ENCODE assay signal across 9 cellular contexts in the genomic region with DNA sequence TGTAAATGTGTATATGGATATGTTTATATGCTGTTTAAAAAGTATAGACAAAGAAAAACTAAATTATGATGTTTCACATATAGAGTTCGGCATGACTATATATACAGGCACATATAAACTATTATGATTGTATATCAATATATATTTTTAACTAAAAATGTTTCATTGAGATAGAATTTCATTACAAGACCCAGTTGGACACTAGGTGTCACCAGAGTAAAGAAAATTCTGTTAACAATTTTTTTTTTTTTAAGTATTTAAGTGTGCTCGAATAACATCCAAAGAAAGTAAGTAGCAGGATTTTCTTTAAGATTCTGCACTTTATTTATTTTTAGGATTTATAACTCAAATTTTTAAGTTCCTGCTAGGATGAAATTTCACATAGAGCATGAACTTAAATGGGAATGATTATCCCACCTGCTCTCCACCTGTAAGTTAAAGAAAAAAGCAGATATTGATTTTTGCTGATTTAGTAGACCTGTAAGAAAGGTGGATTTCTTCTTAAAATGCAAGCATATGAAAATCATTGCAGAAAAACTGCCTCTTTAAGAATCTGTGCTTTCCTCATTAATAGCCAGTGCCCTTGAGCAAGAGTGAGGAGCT.
DNase-seq lines count a peak whose midpoint lies in the region; ATAC-seq and TF ChIP-seq lines count a peak whose summit lies in the region.
"Had no signal": no experiment of that assay in that cellular context is flagged by ENCODE, and none has a peak within 500 bp of the region (broad histone marks: within the 10 kb centered on the region; RNA-seq: fewer than 3 reads in every experiment).

No MANE protein-coding gene starts in this region.

- no peak overlapping the region for H3K27ac ChIP-seq in right lobe of liver

- CTCF ChIA-PET in Caco-2 (lab: Charles Lee): interaction anchor here (0.6 to 1.0 kb wide), 3 partner anchors 208 to 956 kb away, joined by 3 read pairs; no protein-coding TSS in a partner anchor
- CTCF ChIA-PET in activated CD4-positive, alpha-beta T cell treated with anti-CD3 and anti-CD28 coated beads, Interleukin-2, amount 10 ng/mL, durations not matched to agents 7 days and 5 days (lab: Charles Lee): no interaction called here

- no peak overlapping the region for H3K27ac Mint-ChIP-seq in Caco-2 (ENCODE audit: unreplicated experiment)
- no peak overlapping the region for H3K27ac Mint-ChIP-seq in activated CD4-positive, alpha-beta T cell treated with anti-CD3 and anti-CD28 coated beads, Interleukin-2, amount 10 ng/mL, durations not matched to agents 7 days and 5 days
- H3K27ac Mint-ChIP-seq: activated T-helper 2 cell treated with anti-CD3 and anti-CD28 coated beads, Interferon-gamma antibody, Interleukin-2, Interleukin-4, amounts not matched to agents 10 μg/mL and 5 μg/mL and 100 μg/mL, durations not matched to agents 14 hours and 24 hours and 36 hours had no signal

- H3K4me3 Mint-ChIP-seq in Caco-2 (ENCODE audit: unreplicated experiment): no peak overlapping the region
- H3K4me3 Mint-ChIP-seq in activated CD4-positive, alpha-beta T cell treated with anti-CD3 and anti-CD28 coated beads, Interleukin-2, amount 10 ng/mL, durations not matched to agents 7 days and 5 days: no peak overlapping the region

- WGBS in right lobe of liver (ENCODE audit: insufficient coverage, low coverage, low lambda C conversion rate, missing lambda C conversion rate): 3% methylated on average over 2 of the region's 2 CpGs

- BruUV-seq in Caco-2 (replicated peaks; lab: Mats Ljungman, UMichigan): no TSS peak

- H3K27me3 ChIP-seq in Caco-2 (replicated peaks; ENCODE audit: control insufficient read depth, insufficient read depth, low read length): no peaks in the 10 kb centered on the region
- no peaks in the 10 kb centered on the region for H3K27me3 ChIP-seq in right lobe of liver

- no peak for TF ChIP-seq POLR2A in right lobe of liver (IDR thresholded peaks at IDR 0.05)

- H3K9me3 ChIP-seq in Caco-2: no peaks in the 10 kb centered on the region
- H3K9me3 ChIP-seq in right lobe of liver: no peaks in the 10 kb centered on the region

- DNase-seq in Caco-2 (peak in 1 of 2 experiments; percentile 47), amniotic epithelial cell (ENCODE audit: low read depth) (peak; percentile 3), right lobe of liver (no peak), NCI-H446 treated with DMSO at 0.1 percent for 48 hours (lab: John Stamatoyannopoulos, UW) (no peak), NCI-H1436 (lab: John Stamatoyannopoulos, UW) (no peak)
- no peak for DNase-seq in activated CD4-positive, alpha-beta T cell treated with anti-CD3 and anti-CD28 coated beads, Interleukin-2, amount 10 ng/mL, durations not matched to agents 7 days and 5 days

- H3K9me3 Mint-ChIP-seq in Caco-2 (ENCODE audit: unreplicated experiment): no peaks in the 10 kb centered on the region
- H3K9me3 Mint-ChIP-seq in activated CD4-positive, alpha-beta T cell treated with anti-CD3 and anti-CD28 coated beads, Interleukin-2, amount 10 ng/mL, durations not matched to agents 7 days and 5 days: no peaks in the 10 kb centered on the region

- POLR2A ChIA-PET in Caco-2 (lab: Charles Lee): no interaction called here
- POLR2A ChIA-PET in activated CD4-positive, alpha-beta T cell treated with anti-CD3 and anti-CD28 coated beads, Interleukin-2, amount 10 ng/mL, durations not matched to agents 7 days and 5 days (lab: Charles Lee): no interaction called here

- peak in 1 of 4 donors; percentile 26 for ATAC-seq in right lobe of liver
- ATAC-seq in GM21576 (IDR thresholded peaks at IDR 0.05; ENCODE audit: unreplicated experiment): no peak

- TF ChIP-seq CTCF in Caco-2 (IDR thresholded peaks at IDR 0.05; ENCODE audit: insufficient read depth in 1 of 2, low read depth in 1 of 2, low read length in 1 of 2, severe bottlenecking in 1 of 2, unreplicated experiment in 1 of 2) (peak; percentile 54 to 65), LNCAP (IDR thresholded peaks at IDR 0.05) (peak; percentile 57), right lobe of liver (IDR thresholded peaks at IDR 0.05) (peak; percentile 29 to 61 (median 54))

- H3K36me3 ChIP-seq in Caco-2 (ENCODE audit: control insufficient read depth, insufficient read depth, low read length): no peaks in the 10 kb centered on the region
- no peaks in the 10 kb centered on the region for H3K36me3 ChIP-seq in right lobe of liver

- H3K4me1 Mint-ChIP-seq in Caco-2 (ENCODE audit: low read depth, unreplicated experiment): no peaks in the 10 kb centered on the region
- H3K4me1 Mint-ChIP-seq in activated CD4-positive, alpha-beta T cell treated with anti-CD3 and anti-CD28 coated beads, Interleukin-2, amount 10 ng/mL, durations not matched to agents 7 days and 5 days: no peaks in the 10 kb centered on the region

- no peak overlapping the region for H3K4me3 ChIP-seq in Caco-2 (ENCODE audit: low read depth, low read length)
- no peak overlapping the region for H3K4me3 ChIP-seq in right lobe of liver

- no peaks in the 10 kb centered on the region for H3K36me3 Mint-ChIP-seq in Caco-2 (ENCODE audit: insufficient read depth, unreplicated experiment)
- H3K36me3 Mint-ChIP-seq in activated CD4-positive, alpha-beta T cell treated with anti-CD3 and anti-CD28 coated beads, Interleukin-2, amount 10 ng/mL, durations not matched to agents 7 days and 5 days (ENCODE audit: low read depth): no peaks in the 10 kb centered on the region

- no peaks in the 10 kb centered on the region for H3K27me3 Mint-ChIP-seq in Caco-2 (ENCODE audit: insufficient read depth, unreplicated experiment)
- no peaks in the 10 kb centered on the region for H3K27me3 Mint-ChIP-seq in activated CD4-positive, alpha-beta T cell treated with anti-CD3 and anti-CD28 coated beads, Interleukin-2, amount 10 ng/mL, durations not matched to agents 7 days and 5 days

- intact Hi-C loops in Caco-2 (cut with micrococcal nuclease; ENCODE audit: unreplicated experiment): loop anchor here (1.0 to 2.0 kb wide), 4 partner anchors 159 to 1425 kb away; no protein-coding TSS in a partner anchor
- intact Hi-C loops in right lobe of liver (cut with DNase I): no loop called here

- H3K4me1 ChIP-seq in Caco-2: no peaks in the 10 kb centered on the region
- no peaks in the 10 kb centered on the region for H3K4me1 ChIP-seq in right lobe of liver
